ENCODE assay signal across 8 cellular contexts in the genomic region with DNA sequence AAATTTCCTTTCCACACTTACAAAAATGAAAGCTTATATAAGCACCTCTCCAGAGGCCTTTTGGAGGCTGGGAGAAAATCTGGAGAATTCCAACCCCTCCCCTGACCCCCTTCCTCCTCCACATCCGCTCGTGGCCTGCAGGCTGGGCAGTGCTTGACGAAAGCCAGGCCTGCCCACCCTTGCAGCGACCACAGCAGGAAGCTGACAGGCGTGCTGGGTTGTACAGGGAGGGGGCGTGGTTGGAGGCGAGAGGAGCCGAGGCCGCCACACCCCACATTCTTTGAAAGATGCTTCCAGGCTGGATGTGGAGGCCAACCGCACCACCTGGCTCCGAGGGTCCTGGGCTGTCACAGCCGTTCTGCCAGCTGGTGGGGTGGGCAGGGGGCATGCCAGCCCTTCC. TPM values are rescaled to one million over a fixed set of nuclear protein-coding genes. Genes with fewer than 3 reads are reported as not detected.
A peak's percentile ranks its signal among the peaks of the same experiment; 100 is the strongest.
DNase-seq lines count a peak whose midpoint lies in the region; ATAC-seq lines count a peak whose summit lies in the region.

No MANE protein-coding gene starts in this region.

- H3K4me3 ChIP-seq in right cardiac atrium (ENCODE audit: low read length), result no peak overlapping the region
- H3K4me3 ChIP-seq in Karpas-422 (ENCODE audit: low read length), result no peak overlapping the region

- H4K20me1 ChIP-seq in Karpas-422 (ENCODE audit: insufficient read depth, low read depth, low read length), result no peaks in the 10 kb centered on the region

- H3K4me1 ChIP-seq in right cardiac atrium (ENCODE audit: control insufficient read depth, insufficient read depth, low read length) (no peaks in the 10 kb centered on the region), Karpas-422 (ENCODE audit: low read length) (peaks cover 10% of the 10 kb centered on the region)

- 22% methylated on average over 12 of the region's 12 CpGs for WGBS in right cardiac atrium

- H3K27me3 Mint-ChIP-seq in activated naive CD8-positive, alpha-beta T cell treated with anti-CD3 and anti-CD28 coated beads, Interleukin-2, amount 10 ng/mL, durations not matched to agents 7 days and 5 days, result no peaks in the 10 kb centered on the region
- peaks cover 93% of the 10 kb centered on the region for H3K27me3 Mint-ChIP-seq in stimulated activated memory B cell treated with anti-CD40 and anti-IgM and Interleukin-4, amounts not matched to agents 10 μg/mL and 1 μg/mL and 100 μg/mL, for 72 hours

- POLR2A ChIA-PET in activated naive CD8-positive, alpha-beta T cell treated with anti-CD3 and anti-CD28 coated beads, Interleukin-2, amount 10 ng/mL, durations not matched to agents 7 days and 5 days (lab: Charles Lee), result interaction anchor here (0.8 to 0.9 kb wide), 3 partner anchors 9 to 48 kb away, joined by 3 to 5 read pairs (median 3); partner anchors contain the start of gene IER5L

- H3K36me3 ChIP-seq in Karpas-422 (ENCODE audit: insufficient read depth, low read length), result no peaks in the 10 kb centered on the region

- peak overlapping the region; percentile 78 for H3K4me3 Mint-ChIP-seq in activated naive CD8-positive, alpha-beta T cell treated with anti-CD3 and anti-CD28 coated beads, Interleukin-2, amount 10 ng/mL, durations not matched to agents 7 days and 5 days
- H3K4me3 Mint-ChIP-seq in stimulated activated memory B cell treated with anti-CD40 and anti-IgM and Interleukin-4, amounts not matched to agents 10 μg/mL and 1 μg/mL and 100 μg/mL, for 72 hours, result no peak overlapping the region

- H3K4me2 ChIP-seq in Karpas-422 (ENCODE audit: low read depth, low read length, poor library complexity, severe bottlenecking), result no peak overlapping the region

- H3K79me2 ChIP-seq in Karpas-422 (ENCODE audit: low read length), result no peaks in the 10 kb centered on the region

- H3K9me3 Mint-ChIP-seq in activated naive CD8-positive, alpha-beta T cell treated with anti-CD3 and anti-CD28 coated beads, Interleukin-2, amount 10 ng/mL, durations not matched to agents 7 days and 5 days, result no peaks in the 10 kb centered on the region
- no peaks in the 10 kb centered on the region for H3K9me3 Mint-ChIP-seq in stimulated activated memory B cell treated with anti-CD40 and anti-IgM and Interleukin-4, amounts not matched to agents 10 μg/mL and 1 μg/mL and 100 μg/mL, for 72 hours

- no peaks in the 10 kb centered on the region for H3K27me3 ChIP-seq in right cardiac atrium (ENCODE audit: control insufficient read depth, insufficient read depth)
- no peaks in the 10 kb centered on the region for H3K27me3 ChIP-seq in Karpas-422 (ENCODE audit: low read length)

- DNase-seq in A172 (ENCODE audit: low spot score) (peak; percentile 91), Kasumi-1 (lab: John Stamatoyannopoulos, UW) (peak; percentile 79 to 82), right cardiac atrium (peak; percentile 86 to 94 (median 92)), Karpas-422 (no peak), cerebellar cortex (ENCODE audit: low spot score) (no peak)
- peak; percentile 69 for DNase-seq in activated naive CD8-positive, alpha-beta T cell treated with anti-CD3 and anti-CD28 coated beads, Interleukin-2, amount 10 ng/mL, durations not matched to agents 7 days and 5 days

- H3K27ac Mint-ChIP-seq in activated naive CD8-positive, alpha-beta T cell treated with anti-CD3 and anti-CD28 coated beads, Interleukin-2, amount 10 ng/mL, durations not matched to agents 7 days and 5 days, result peak overlapping the region; percentile 89
- H3K27ac Mint-ChIP-seq in stimulated activated memory B cell treated with anti-CD40 and anti-IgM and Interleukin-4, amounts not matched to agents 10 μg/mL and 1 μg/mL and 100 μg/mL, for 72 hours, result peak overlapping the region; percentile 38

- no peak overlapping the region for H2AFZ ChIP-seq in Karpas-422 (ENCODE audit: low read length)

- H3K9me3 ChIP-seq in right cardiac atrium (ENCODE audit: control insufficient read depth, low read length) (no peaks in the 10 kb centered on the region), Karpas-422 (ENCODE audit: low read length) (no peaks in the 10 kb centered on the region)

- no peak overlapping the region for H3K27ac ChIP-seq in right cardiac atrium (ENCODE audit: low read length)
- H3K27ac ChIP-seq in Karpas-422 (ENCODE audit: low read length), result no peak overlapping the region

- no peaks in the 10 kb centered on the region for H3K9me2 ChIP-seq in Karpas-422 (replicated peaks; ENCODE audit: insufficient read depth, low read length)

- peak; percentile 80 for ATAC-seq in activated naive CD8-positive, alpha-beta T cell treated with anti-CD3 and anti-CD28 coated beads, Interleukin-2, amount 10 ng/mL, durations not matched to agents 7 days and 5 days (ENCODE audit: low read depth)
- ATAC-seq in right cardiac atrium (peak; percentile 93 to 94), HG03175 (IDR thresholded peaks at IDR 0.05; ENCODE audit: unreplicated experiment) (no peak)
- no peak for ATAC-seq in stimulated activated memory B cell treated with anti-CD40 and anti-IgM and Interleukin-4, amounts not matched to agents 10 μg/mL and 1 μg/mL and 100 μg/mL, for 72 hours

- H3K4me1 Mint-ChIP-seq in activated naive CD8-positive, alpha-beta T cell treated with anti-CD3 and anti-CD28 coated beads, Interleukin-2, amount 10 ng/mL, durations not matched to agents 7 days and 5 days, result peaks cover 38% of the 10 kb centered on the region
- peaks cover 26% of the 10 kb centered on the region for H3K4me1 Mint-ChIP-seq in stimulated activated memory B cell treated with anti-CD40 and anti-IgM and Interleukin-4, amounts not matched to agents 10 μg/mL and 1 μg/mL and 100 μg/mL, for 72 hours

- H3K36me3 Mint-ChIP-seq in activated naive CD8-positive, alpha-beta T cell treated with anti-CD3 and anti-CD28 coated beads, Interleukin-2, amount 10 ng/mL, durations not matched to agents 7 days and 5 days, result no peaks in the 10 kb centered on the region
- H3K36me3 Mint-ChIP-seq in stimulated activated memory B cell treated with anti-CD40 and anti-IgM and Interleukin-4, amounts not matched to agents 10 μg/mL and 1 μg/mL and 100 μg/mL, for 72 hours, result no peaks in the 10 kb centered on the region

- no peak overlapping the region for H3K9ac ChIP-seq in Karpas-422 (ENCODE audit: low read length)

- intact Hi-C loops in right cardiac atrium (cut with DNase I), result no loop called here

RNA-seq across cellular contexts. Expression of gene IER5L, which starts 47.8 kb away (rescaled TPM):
- total RNA-seq in A172 (2014; rRNA removed; shearing (Covaris generic)), result 53.3 and 55.8 TPM in 2 replicates
- total RNA-seq in activated naive CD8-positive, alpha-beta T cell treated with anti-CD3 and anti-CD28 coated beads, Interleukin-2, amount 10 ng/mL, durations not matched to agents 7 days and 5 days, result 1 to 10 TPM; 8.6 to 8.8 TPM
- total RNA-seq in right cardiac atrium, result 1 to 10 TPM; 6.7 to 9.4 (median 8.7) TPM
- polyA plus RNA-seq in right cardiac atrium, result 10.4 TPM
- 0.48 and 2.3 TPM in 2 replicates for total RNA-seq in Karpas-422 (2014; rRNA removed; shearing (Covaris generic); ENCODE audit: low replicate concordance)

Comparison
In these comparisons a context has a peak if more than half of its experiments do, and no peak if none do; other contexts are left out.
1. DNase-seq: peak in A172 (single experiment), Kasumi-1 (2 of 2), activated naive CD8-positive, alpha-beta T cell treated with anti-CD3 and anti-CD28 coated beads, Interleukin-2, amount 10 ng/mL, durations not matched to agents 7 days and 5 days (single experiment) and right cardiac atrium (3 of 3); none in Karpas-422 (single experiment) and cerebellar cortex (single experiment).
2. ATAC-seq: peak in activated naive CD8-positive, alpha-beta T cell treated with anti-CD3 and anti-CD28 coated beads, Interleukin-2, amount 10 ng/mL, durations not matched to agents 7 days and 5 days (single experiment) and right cardiac atrium (2 of 2); none in stimulated activated memory B cell treated with anti-CD40 and anti-IgM and Interleukin-4, amounts not matched to agents 10 μg/mL and 1 μg/mL and 100 μg/mL, for 72 hours (single experiment) and HG03175 (single experiment).